In genomic region chr10:71769279-71769823, GRCh38 we compare ENCODE assay signal across 8 cellular contexts. TPM values are rescaled to one million over a fixed set of nuclear protein-coding genes. Genes with fewer than 3 reads are reported as not detected.
DNase-seq lines count a peak whose midpoint lies in the region; ATAC-seq and TF ChIP-seq lines count a peak whose summit lies in the region.

No MANE protein-coding gene starts in this region.

- peaks cover 6 to 53% of the 10 kb centered on the region in 2 donors for H3K36me3 Mint-ChIP-seq in activated naive CD4-positive, alpha-beta T cell treated with anti-CD3 and anti-CD28 coated beads, Interleukin-2, amount 50 U/mL, for 72 hours
- no peaks in the 10 kb centered on the region for H3K36me3 Mint-ChIP-seq in mesothelial cell of epicardium

- H3K4me3 Mint-ChIP-seq in mesothelial cell of epicardium = no peak overlapping the region

- H3K27me3 Mint-ChIP-seq in mesothelial cell of epicardium (ENCODE audit: low read depth) = no peaks in the 10 kb centered on the region

- TF ChIP-seq CTCF in mesothelial cell of epicardium (IDR thresholded peaks at IDR 0.05; ENCODE audit: unreplicated experiment) = no peak

- no peak for DNase-seq in activated naive CD4-positive, alpha-beta T cell treated with anti-CD3 and anti-CD28 coated beads, Interleukin-2, amount 50 U/mL, for 72 hours (ENCODE audit: low spot score in 2 of 2)
- DNase-seq in mesothelial cell of epicardium (ENCODE audit: low spot score in 2 of 2, unreplicated experiment in 2 of 2) (no peak), foreskin melanocyte (no peak), 8988T (no peak), GF-D8 (lab: John Stamatoyannopoulos, UW) (no peak), NCI-H146 (lab: John Stamatoyannopoulos, UW) (no peak)

- peak; percentile 12 for ATAC-seq in GM18909 (IDR thresholded peaks at IDR 0.05; ENCODE audit: poor library complexity, unreplicated experiment)
- ATAC-seq in HG03060 (IDR thresholded peaks at IDR 0.05; ENCODE audit: low read depth, unreplicated experiment) = peak; percentile 18
- ATAC-seq in activated naive CD4-positive, alpha-beta T cell treated with anti-CD3 and anti-CD28 coated beads, Interleukin-2, amount 50 U/mL, for 72 hours = peak; percentile 4 to 26

- peaks cover 33% of the 10 kb centered on the region for H3K4me1 Mint-ChIP-seq in mesothelial cell of epicardium

- H3K27ac Mint-ChIP-seq in activated naive CD4-positive, alpha-beta T cell treated with anti-CD3 and anti-CD28 coated beads, Interleukin-2, amount 50 U/mL, for 72 hours = peak overlapping the region; percentile 88 to 96
- peak overlapping the region; percentile 85 for H3K27ac Mint-ChIP-seq in mesothelial cell of epicardium

- no peaks in the 10 kb centered on the region for H3K9me3 Mint-ChIP-seq in activated naive CD4-positive, alpha-beta T cell treated with anti-CD3 and anti-CD28 coated beads, Interleukin-2, amount 50 U/mL, for 72 hours
- no peaks in the 10 kb centered on the region for H3K9me3 Mint-ChIP-seq in mesothelial cell of epicardium

RNA-seq across cellular contexts. Expression of gene VSIR, which starts 4.0 kb away (rescaled TPM):
- total RNA-seq in activated naive CD4-positive, alpha-beta T cell treated with anti-CD3 and anti-CD28 coated beads, Interleukin-2, amount 50 U/mL, for 72 hours = 100 to 1,000 TPM in 1 of 2 donors, 10 to 100 TPM in 1; 54.5 to 126 TPM
- total RNA-seq in mesothelial cell of epicardium = 8.0 to 9.1 TPM (median 8.7 TPM) in 3 replicates

RNA-seq across cellular contexts. Expression of gene C10orf105, which starts 49.8 kb away (rescaled TPM):
- under 1 TPM; 0.45 to 0.68 TPM for total RNA-seq in activated naive CD4-positive, alpha-beta T cell treated with anti-CD3 and anti-CD28 coated beads, Interleukin-2, amount 50 U/mL, for 72 hours
- total RNA-seq in mesothelial cell of epicardium = 0.11 to 0.25 TPM (median 0.18 TPM) in 3 replicates
